ENCODE assay signal across 30 cellular contexts in the genomic region with DNA sequence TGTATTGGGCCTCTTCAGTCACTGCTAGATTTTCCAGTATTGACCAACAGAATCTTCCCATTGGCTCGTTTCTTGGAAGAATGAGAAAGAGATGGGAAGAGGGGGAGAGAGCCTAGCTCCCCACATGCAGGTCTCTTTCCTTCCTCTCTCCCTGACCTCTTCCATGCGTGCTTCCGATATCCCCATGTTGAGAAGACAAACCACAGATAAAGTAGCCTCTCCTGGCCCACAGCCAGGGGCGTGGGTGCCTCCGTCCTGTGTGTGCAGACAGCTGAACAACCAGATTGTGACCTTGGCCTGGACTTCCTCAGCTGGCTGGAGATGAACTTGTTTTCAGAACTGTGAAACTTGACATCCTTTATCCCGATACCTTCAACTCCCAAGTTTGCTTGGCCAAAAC.
"Had no signal": no experiment of that assay in that cellular context is flagged by ENCODE, and none has a peak within 500 bp of the region (broad histone marks: within the 10 kb centered on the region; RNA-seq: fewer than 3 reads in every experiment).

No MANE protein-coding gene starts in this region.

- H3K4me3 ChIP-seq: ascending aorta, cardiac muscle cell, Peyer's patch had no signal

- DNase-seq: activated CD4-positive, alpha-beta T cell treated with anti-CD3 and anti-CD28 coated beads for 36 hours; activated CD4-positive, alpha-beta T cell treated with anti-CD3 and anti-CD28 coated beads, Interleukin-2, amount 10 ng/mL, durations not matched to agents 7 days and 5 days; activated CD4-positive, alpha-beta T cell treated with anti-CD3 and anti-CD28 coated beads, Interleukin-2, amount 50 U/mL, for 48 hours; activated CD8-positive, alpha-beta T cell treated with anti-CD3 and anti-CD28 coated beads, Interleukin-2, amount 10 ng/mL, durations not matched to agents 7 days and 5 days; activated gamma-delta T cell; activated naive CD4-positive, alpha-beta T cell treated with Interleukin-2 at 50 U/mL for 16 hours; activated naive CD8-positive, alpha-beta T cell treated with anti-CD3 and anti-CD28 coated beads, Interleukin-2, amount 10 ng/mL, durations not matched to agents 7 days and 5 days; activated T-cell treated with anti-CD3 and anti-CD28 coated beads, Interleukin-2, amount 50 U/mL, for 24 hours; amygdala; MM.1S; MV-4-11; NCI-H1092; NCI-H1436 treated with DMSO at 0.1 percent for 48 hours; NCI-H1694 treated with DMSO at 0.1 percent for 48 hours; NCI-H2029; NCI-H345; NCI-H524 treated with DMSO at 0.1 percent for 48 hours; PC-3; Peyer's patch; SIG-M5; SW 1271; T-helper 1 cell; T-helper 2 cell; T-helper 9 cell had no signal

- ATAC-seq: activated CD4-positive, alpha-beta T cell treated with anti-CD3 and anti-CD28 coated beads for 36 hours; activated CD4-positive, CD25-positive, alpha-beta regulatory T cell treated with anti-CD3 and anti-CD28 coated beads, Interleukin-2, amount 50 U/mL, for 24 hours; activated CD8-positive, alpha-beta T cell treated with anti-CD3 and anti-CD28 coated beads, Interleukin-2, amount 10 ng/mL, durations not matched to agents 7 days and 5 days; PC-3; Right ventricle myocardium inferior; WTC11 had no signal

- H3K27me3 ChIP-seq: ascending aorta, Peyer's patch had no signal

- H3K4me1 ChIP-seq: ascending aorta, Peyer's patch had no signal

- H3K27ac ChIP-seq: ascending aorta, cardiac muscle cell, Peyer's patch, RWPE1 had no signal

- H3K9me3 ChIP-seq: ascending aorta, Peyer's patch had no signal

- H3K36me3 ChIP-seq: ascending aorta, cardiac muscle cell, Peyer's patch had no signal
